Comparison of ENCODE assay signal across 19 cellular contexts in genomic region chr9:26551971-26552370, GRCh38.
"Had no signal": no experiment of that assay in that cellular context is flagged by ENCODE, and none has a peak within 500 bp of the region (broad histone marks: within the 10 kb centered on the region; RNA-seq: fewer than 3 reads in every experiment).

No MANE protein-coding gene starts in this region.

- H3K9me3 ChIP-seq: gastrocnemius medialis, neutrophil, pancreas, vagina had no signal

- H3K4me1 ChIP-seq: gastrocnemius medialis, heart right ventricle, pancreas, spleen had no signal

- H3K4me1 Mint-ChIP-seq: activated naive CD8-positive, alpha-beta T cell treated with anti-CD3 and anti-CD28 coated beads for 36 hours; central memory CD8-positive, alpha-beta T cell; immature natural killer cell; stimulated activated naive B cell treated with anti-CD40 and anti-IgM and Interleukin-4, amounts not matched to agents 10 μg/mL and 1 μg/mL and 100 μg/mL, for 72 hours had no signal

- H3K27me3 Mint-ChIP-seq: activated naive CD8-positive, alpha-beta T cell treated with anti-CD3 and anti-CD28 coated beads for 36 hours; central memory CD8-positive, alpha-beta T cell; natural killer cell treated with Interleukin-12 subunit alpha and Interleukin-12 subunit beta and Interleukin-15 and Interleukin-18, amount 100 ng/mL, for 72 hours; stimulated activated naive B cell treated with anti-CD40 and anti-IgM and Interleukin-4, amounts not matched to agents 10 μg/mL and 1 μg/mL and 100 μg/mL, for 72 hours had no signal

- H3K36me3 ChIP-seq: brain microvascular endothelial cell, gastrocnemius medialis, heart right ventricle, neutrophil, pancreas, spleen, vagina, WERI-Rb-1 had no signal

- H3K4me3 ChIP-seq: coronary artery, gastrocnemius medialis, heart right ventricle, pancreas, spleen, vagina had no signal

- H3K27me3 ChIP-seq: brain microvascular endothelial cell, gastrocnemius medialis, heart right ventricle, neutrophil, pancreas, spleen, vagina had no signal

- H3K27ac Mint-ChIP-seq: activated naive CD8-positive, alpha-beta T cell treated with anti-CD3 and anti-CD28 coated beads for 36 hours; immature natural killer cell; natural killer cell treated with Interleukin-12 subunit alpha and Interleukin-12 subunit beta and Interleukin-15 and Interleukin-18, amount 100 ng/mL, for 72 hours; stimulated activated naive B cell treated with anti-CD40 and anti-IgM and Interleukin-4, amounts not matched to agents 10 μg/mL and 1 μg/mL and 100 μg/mL, for 72 hours had no signal

- DNase-seq: activated CD4-positive, alpha-beta T cell treated with anti-CD3 and anti-CD28 coated beads, Interleukin-2, amount 50 U/mL, for 48 hours; activated naive CD8-positive, alpha-beta T cell treated with anti-CD3 and anti-CD28 coated beads for 36 hours; brain microvascular endothelial cell; erythroblast; gastrocnemius medialis; heart right ventricle; immature natural killer cell; pancreas; spleen; stimulated activated naive B cell treated with anti-CD40 and anti-IgM and Interleukin-4, amounts not matched to agents 10 μg/mL and 1 μg/mL and 100 μg/mL, for 72 hours; SW 1271; trophoblast cell; WERI-Rb-1 had no signal

- H3K4me3 Mint-ChIP-seq: activated naive CD8-positive, alpha-beta T cell treated with anti-CD3 and anti-CD28 coated beads for 36 hours; central memory CD8-positive, alpha-beta T cell; immature natural killer cell; natural killer cell treated with Interleukin-12 subunit alpha and Interleukin-12 subunit beta and Interleukin-15 and Interleukin-18, amount 100 ng/mL, for 72 hours; stimulated activated naive B cell treated with anti-CD40 and anti-IgM and Interleukin-4, amounts not matched to agents 10 μg/mL and 1 μg/mL and 100 μg/mL, for 72 hours had no signal

- H3K36me3 Mint-ChIP-seq: activated naive CD8-positive, alpha-beta T cell treated with anti-CD3 and anti-CD28 coated beads for 36 hours; immature natural killer cell; stimulated activated naive B cell treated with anti-CD40 and anti-IgM and Interleukin-4, amounts not matched to agents 10 μg/mL and 1 μg/mL and 100 μg/mL, for 72 hours had no signal

- ATAC-seq: gastrocnemius medialis; natural killer cell treated with Interleukin-12 subunit alpha and Interleukin-12 subunit beta and Interleukin-15 and Interleukin-18, amount 100 ng/mL, for 72 hours; sciatic nerve; stimulated activated naive B cell treated with anti-CD40 and anti-IgM and Interleukin-4, amounts not matched to agents 10 μg/mL and 1 μg/mL and 100 μg/mL, for 72 hours had no signal

- H3K27ac ChIP-seq: brain microvascular endothelial cell, gastrocnemius medialis, heart right ventricle, neutrophil, pancreas, spleen, WERI-Rb-1 had no signal
